In genomic region chr11:75306529-75306928, GRCh38 we compare ENCODE assay signal across 22 cellular contexts. TPM values are rescaled to one million over a fixed set of nuclear protein-coding genes. Genes with fewer than 3 reads are reported as not detected.
DNase-seq lines count a peak whose midpoint lies in the region; ATAC-seq, FAIRE-seq and TF ChIP-seq lines count a peak whose summit lies in the region.
"Had no signal": no experiment of that assay in that cellular context is flagged by ENCODE, and none has a peak within 500 bp of the region (broad histone marks: within the 10 kb centered on the region; RNA-seq: fewer than 3 reads in every experiment).

No MANE protein-coding gene starts in this region.

- ATAC-seq in activated naive CD8-positive, alpha-beta T cell treated with anti-CD3 and anti-CD28 coated beads, Interleukin-2, amount 10 ng/mL, durations not matched to agents 7 days and 5 days (ENCODE audit: low read depth), result no peak
- ATAC-seq in activated naive CD8-positive, alpha-beta T cell treated with anti-CD3 and anti-CD28 coated beads, Interleukin-2, amount 50 U/mL, for 24 hours, result no peak
- ATAC-seq in naive thymus-derived CD4-positive, alpha-beta T cell, result no peak

- BruUV-seq in endothelial cell of umbilical vein (replicated peaks; lab: Mats Ljungman, UMichigan), result no TSS peak

- FAIRE-seq in endothelial cell of umbilical vein (lab: Jason Lieb, UNC), result no peak

- H4K20me1 ChIP-seq in endothelial cell of umbilical vein (replicated peaks; ENCODE audit: control insufficient read depth, extremely low read depth, insufficient read depth, low read length), result no peaks in the 10 kb centered on the region

- peak overlapping the region; percentile 56 for H3K4me2 ChIP-seq in endothelial cell of umbilical vein (ENCODE audit: insufficient read depth, low read length)

- intact Hi-C loops in endothelial cell of umbilical vein (cut with micrococcal nuclease), result loop anchor here (2.0 kb wide), 1 partner anchor 14 kb away; no protein-coding TSS in a partner anchor
- intact Hi-C loops in naive thymus-derived CD4-positive, alpha-beta T cell (cut with micrococcal nuclease), result no loop called here

- H3K4me3 ChIP-seq in endothelial cell of umbilical vein (replicated peaks in 1 of 3; ENCODE audit: insufficient read depth in 1 of 3, low read depth in 1 of 3, low read length in 3 of 3), result peak overlapping the region in 1 of 3 experiments; percentile 16
- no peak overlapping the region for H3K4me3 ChIP-seq in naive thymus-derived CD4-positive, alpha-beta T cell (ENCODE audit: low read length)
- H3K4me3 ChIP-seq: thyroid gland had no signal

- no peak overlapping the region for H3K4me3 Mint-ChIP-seq in activated naive CD8-positive, alpha-beta T cell treated with anti-CD3 and anti-CD28 coated beads, Interleukin-2, amount 10 ng/mL, durations not matched to agents 7 days and 5 days
- no peak overlapping the region for H3K4me3 Mint-ChIP-seq in activated naive CD8-positive, alpha-beta T cell treated with anti-CD3 and anti-CD28 coated beads, Interleukin-2, amount 50 U/mL, for 24 hours
- H3K4me3 Mint-ChIP-seq in naive thymus-derived CD4-positive, alpha-beta T cell, result no peak overlapping the region
- H3K4me3 Mint-ChIP-seq in type B pancreatic cell, result no peak overlapping the region
- H3K4me3 Mint-ChIP-seq: activated naive CD8-positive, alpha-beta T cell; B cell; brain; dendritic cell treated with granulocyte-macrophage colony-stimulating factor and Interleukin-4, amounts not matched to agents 40 ng/mL and 50 ng/mL, for 4 days had no signal

- CTCF ChIA-PET in endothelial cell of umbilical vein (lab: Charles Lee), result interaction anchor here (2.8 kb wide), 1 partner anchor 26 kb away, joined by 10 read pairs; no protein-coding TSS in a partner anchor
- CTCF ChIA-PET in naive thymus-derived CD4-positive, alpha-beta T cell (lab: Charles Lee), result no interaction called here

- TF ChIP-seq POLR2A in endothelial cell of umbilical vein (IDR thresholded peaks at IDR 0.05; ENCODE audit: low read depth, low read length), result no peak

- peaks cover 0 to 17% of the 10 kb centered on the region in 2 experiments for H3K36me3 ChIP-seq in endothelial cell of umbilical vein (ENCODE audit: control insufficient read depth in 2 of 2, extremely low read depth in 1 of 2, insufficient read depth in 2 of 2, low read length in 2 of 2)
- no peaks in the 10 kb centered on the region for H3K36me3 ChIP-seq in naive thymus-derived CD4-positive, alpha-beta T cell (ENCODE audit: control insufficient read depth in 2 of 3, insufficient read depth in 3 of 3, low read length in 3 of 3)
- H3K36me3 ChIP-seq: thyroid gland had no signal

- peak overlapping the region; percentile 7 for H3K9ac ChIP-seq in endothelial cell of umbilical vein (replicated peaks; ENCODE audit: extremely low read depth, insufficient read depth, low read length)

- H3K4me1 ChIP-seq in endothelial cell of umbilical vein (ENCODE audit: control insufficient read depth, extremely low read depth, insufficient read depth, low read length), result peaks cover 24% of the 10 kb centered on the region
- H3K4me1 ChIP-seq in naive thymus-derived CD4-positive, alpha-beta T cell (ENCODE audit: control insufficient read depth in 2 of 2, insufficient read depth in 2 of 2, low read length in 2 of 2), result no peaks in the 10 kb centered on the region

- no peaks in the 10 kb centered on the region for H3K9me1 ChIP-seq in endothelial cell of umbilical vein (replicated peaks; ENCODE audit: control insufficient read depth, extremely low read depth, insufficient read depth, low read length)

- H3K4me1 Mint-ChIP-seq in activated naive CD8-positive, alpha-beta T cell treated with anti-CD3 and anti-CD28 coated beads, Interleukin-2, amount 10 ng/mL, durations not matched to agents 7 days and 5 days, result peaks cover 5% of the 10 kb centered on the region
- peaks cover 3% of the 10 kb centered on the region for H3K4me1 Mint-ChIP-seq in activated naive CD8-positive, alpha-beta T cell treated with anti-CD3 and anti-CD28 coated beads, Interleukin-2, amount 50 U/mL, for 24 hours
- peaks cover 7 to 55% (median 26%) of the 10 kb centered on the region in 7 donors for H3K4me1 Mint-ChIP-seq in naive thymus-derived CD4-positive, alpha-beta T cell
- H3K4me1 Mint-ChIP-seq in type B pancreatic cell (ENCODE audit: unreplicated experiment), result peaks cover 11% of the 10 kb centered on the region
- H3K4me1 Mint-ChIP-seq: B cell had no signal

- TF ChIP-seq CTCF in endothelial cell of umbilical vein (IDR thresholded peaks at IDR 0.05; ENCODE audit: extremely low read depth in 1 of 2, insufficient read depth in 1 of 2, low read depth in 1 of 2, low read length in 2 of 2), result no peak
- TF ChIP-seq CTCF in type B pancreatic cell (conservative IDR thresholded peaks at IDR 0.05), result no peak

- H3K27me3 Mint-ChIP-seq in activated naive CD8-positive, alpha-beta T cell treated with anti-CD3 and anti-CD28 coated beads, Interleukin-2, amount 10 ng/mL, durations not matched to agents 7 days and 5 days, result no peaks in the 10 kb centered on the region
- H3K27me3 Mint-ChIP-seq in activated naive CD8-positive, alpha-beta T cell treated with anti-CD3 and anti-CD28 coated beads, Interleukin-2, amount 50 U/mL, for 24 hours, result no peaks in the 10 kb centered on the region
- H3K27me3 Mint-ChIP-seq in naive thymus-derived CD4-positive, alpha-beta T cell, result no peaks in the 10 kb centered on the region
- H3K27me3 Mint-ChIP-seq in type B pancreatic cell, result no peaks in the 10 kb centered on the region
- H3K27me3 Mint-ChIP-seq: activated naive CD8-positive, alpha-beta T cell; B cell; brain; dendritic cell treated with granulocyte-macrophage colony-stimulating factor and Interleukin-4, amounts not matched to agents 40 ng/mL and 50 ng/mL, for 4 days had no signal

- no peaks in the 10 kb centered on the region for H3K27me3 ChIP-seq in endothelial cell of umbilical vein (ENCODE audit: control insufficient read depth in 2 of 2, insufficient read depth in 2 of 2, low read length in 2 of 2)
- no peaks in the 10 kb centered on the region for H3K27me3 ChIP-seq in naive thymus-derived CD4-positive, alpha-beta T cell (ENCODE audit: control insufficient read depth in 2 of 2, insufficient read depth in 2 of 2, low read length in 2 of 2)
- H3K27me3 ChIP-seq: thyroid gland had no signal

- H3K79me2 ChIP-seq in endothelial cell of umbilical vein (ENCODE audit: control insufficient read depth, insufficient read depth, low read length), result peaks cover 3% of the 10 kb centered on the region

- DNase-seq in activated naive CD8-positive, alpha-beta T cell treated with anti-CD3 and anti-CD28 coated beads, Interleukin-2, amount 10 ng/mL, durations not matched to agents 7 days and 5 days, result no peak
- DNase-seq in activated naive CD8-positive, alpha-beta T cell treated with anti-CD3 and anti-CD28 coated beads, Interleukin-2, amount 50 U/mL, for 24 hours, result no peak
- peak; percentile 51 for DNase-seq in endothelial cell of umbilical vein (ENCODE audit: low read depth, low spot score)
- DNase-seq in naive thymus-derived CD4-positive, alpha-beta T cell, result no peak
- no peak for DNase-seq in type B pancreatic cell (ENCODE audit: extremely low spot score, unreplicated experiment)
- DNase-seq in COLO668 (lab: John Stamatoyannopoulos, UW; ENCODE audit: unreplicated experiment), result no peak
- no peak for DNase-seq in NCI-H2227 (lab: John Stamatoyannopoulos, UW; ENCODE audit: unreplicated experiment)
- DNase-seq in NCI-H1105 (lab: John Stamatoyannopoulos, UW), result no peak
- DNase-seq: erythroblast; NCI-H1092 treated with DMSO at 0.1 percent for 48 hours; NCI-H2081 treated with DMSO at 0.1 percent for 48 hours; NCI-H524; posterior cingulate gyrus; RPMI8226; stimulated activated CD4-positive, alpha-beta T cell treated with anti-CD3 and anti-CD28 coated beads, Interleukin-12 subunit alpha, Interleukin-12 subunit beta, amount 100 ng/mL, for 4 hours; stimulated activated CD8-positive, alpha-beta memory T cell treated with anti-CD3 and anti-CD28 coated beads, Interleukin-4, amount 100 ng/mL, for 48 hours; thyroid gland had no signal

- H3K27ac ChIP-seq in endothelial cell of umbilical vein (ENCODE audit: insufficient read depth, low read depth, low read length), result peak overlapping the region; percentile 50
- H3K27ac ChIP-seq in naive thymus-derived CD4-positive, alpha-beta T cell (ENCODE audit: low read depth, low read length), result no peak overlapping the region
- H3K27ac ChIP-seq: 22Rv1 had no signal

- peaks cover 1% of the 10 kb centered on the region for H3K36me3 Mint-ChIP-seq in activated naive CD8-positive, alpha-beta T cell treated with anti-CD3 and anti-CD28 coated beads, Interleukin-2, amount 10 ng/mL, durations not matched to agents 7 days and 5 days
- H3K36me3 Mint-ChIP-seq in activated naive CD8-positive, alpha-beta T cell treated with anti-CD3 and anti-CD28 coated beads, Interleukin-2, amount 50 U/mL, for 24 hours (ENCODE audit: low read depth), result no peaks in the 10 kb centered on the region
- peaks cover 0 to 4% (median 0%) of the 10 kb centered on the region in 5 donors for H3K36me3 Mint-ChIP-seq in naive thymus-derived CD4-positive, alpha-beta T cell
- H3K36me3 Mint-ChIP-seq in type B pancreatic cell, result no peaks in the 10 kb centered on the region
- H3K36me3 Mint-ChIP-seq: activated naive CD8-positive, alpha-beta T cell; brain had no signal

- H3K27ac Mint-ChIP-seq in activated naive CD8-positive, alpha-beta T cell treated with anti-CD3 and anti-CD28 coated beads, Interleukin-2, amount 10 ng/mL, durations not matched to agents 7 days and 5 days, result peak overlapping the region; percentile 56
- no peak overlapping the region for H3K27ac Mint-ChIP-seq in activated naive CD8-positive, alpha-beta T cell treated with anti-CD3 and anti-CD28 coated beads, Interleukin-2, amount 50 U/mL, for 24 hours
- H3K27ac Mint-ChIP-seq in naive thymus-derived CD4-positive, alpha-beta T cell, result peak overlapping the region in 5 of 9 donors; percentile 9 to 76 (median 73)
- peak overlapping the region; percentile 62 for H3K27ac Mint-ChIP-seq in type B pancreatic cell
- H3K27ac Mint-ChIP-seq: B cell had no signal

- dilution Hi-C loops in endothelial cell of umbilical vein (cut with MboI; ENCODE audit: extremely low pct_ligation_motif_present, low sequenced_read_pairs), result no loop called here

- no peaks in the 10 kb centered on the region for H3K9me3 ChIP-seq in endothelial cell of umbilical vein (replicated peaks; ENCODE audit: control insufficient read depth, insufficient read depth, low read length)
- no peaks in the 10 kb centered on the region for H3K9me3 ChIP-seq in naive thymus-derived CD4-positive, alpha-beta T cell (ENCODE audit: control insufficient read depth in 2 of 3, low read length in 3 of 3)
- H3K9me3 ChIP-seq: thyroid gland had no signal

- H2AFZ ChIP-seq in endothelial cell of umbilical vein (ENCODE audit: low read depth, low read length), result peak overlapping the region; percentile 50

- POLR2A ChIA-PET in activated naive CD8-positive, alpha-beta T cell treated with anti-CD3 and anti-CD28 coated beads, Interleukin-2, amount 10 ng/mL, durations not matched to agents 7 days and 5 days (lab: Charles Lee), result no interaction called here
- POLR2A ChIA-PET in endothelial cell of umbilical vein (lab: Charles Lee), result no interaction called here
- POLR2A ChIA-PET in naive thymus-derived CD4-positive, alpha-beta T cell (lab: Charles Lee), result no interaction called here

- no peaks in the 10 kb centered on the region for H3K9me3 Mint-ChIP-seq in activated naive CD8-positive, alpha-beta T cell treated with anti-CD3 and anti-CD28 coated beads, Interleukin-2, amount 10 ng/mL, durations not matched to agents 7 days and 5 days
- H3K9me3 Mint-ChIP-seq in activated naive CD8-positive, alpha-beta T cell treated with anti-CD3 and anti-CD28 coated beads, Interleukin-2, amount 50 U/mL, for 24 hours, result no peaks in the 10 kb centered on the region
- peaks cover 0 to 2% (median 0%) of the 10 kb centered on the region in 11 donors for H3K9me3 Mint-ChIP-seq in naive thymus-derived CD4-positive, alpha-beta T cell
- no peaks in the 10 kb centered on the region for H3K9me3 Mint-ChIP-seq in type B pancreatic cell
- H3K9me3 Mint-ChIP-seq: brain; dendritic cell treated with granulocyte-macrophage colony-stimulating factor and Interleukin-4, amounts not matched to agents 40 ng/mL and 50 ng/mL, for 4 days had no signal

RNA-seq across cellular contexts. Expression of gene ARRB1, which starts 44.9 kb away (rescaled TPM):
- 10 to 100 TPM; 61.8 to 64.8 TPM for total RNA-seq in activated naive CD8-positive, alpha-beta T cell treated with anti-CD3 and anti-CD28 coated beads, Interleukin-2, amount 10 ng/mL, durations not matched to agents 7 days and 5 days
- total RNA-seq in endothelial cell of umbilical vein, result 63.9 and 83.7 TPM in 2 replicates
- polyA plus RNA-seq in endothelial cell of umbilical vein, result 76.6 and 92.6 TPM in 2 replicates
- polyA plus RNA-seq in endothelial cell of umbilical vein (2011; cell fraction: cytosol; rRNA removed), result 95.5 and 102 TPM in 2 replicates
- 93.4 and 108 TPM in 2 replicates for polyA plus RNA-seq in endothelial cell of umbilical vein (2011; cell fraction: nucleus; rRNA removed)
- 41.0 and 44.6 TPM in 2 replicates for polyA plus RNA-seq in endothelial cell of umbilical vein (2012)
- 284 and 350 TPM in 2 replicates for polyA minus RNA-seq in endothelial cell of umbilical vein
- 16.3 TPM for polyA minus RNA-seq in endothelial cell of umbilical vein (2011; cell fraction: cytosol; rRNA and poly(A)+ RNA removed)
- 109 and 112 TPM in 2 replicates for polyA minus RNA-seq in endothelial cell of umbilical vein (2011; cell fraction: nucleus; rRNA and poly(A)+ RNA removed)
- total RNA-seq in naive thymus-derived CD4-positive, alpha-beta T cell, result 100 to 1,000 TPM in 1 of 5 experiments, 10 to 100 TPM in 4; 47.8 to 104 (median 63.9) TPM
- 1 to 10 TPM; 7.5 to 9.0 TPM for polyA plus RNA-seq in naive thymus-derived CD4-positive, alpha-beta T cell
- total RNA-seq in type B pancreatic cell (ENCODE audit: low replicate concordance), result 32.7 and 32.8 TPM in 2 replicates
